In the genomic region with DNA sequence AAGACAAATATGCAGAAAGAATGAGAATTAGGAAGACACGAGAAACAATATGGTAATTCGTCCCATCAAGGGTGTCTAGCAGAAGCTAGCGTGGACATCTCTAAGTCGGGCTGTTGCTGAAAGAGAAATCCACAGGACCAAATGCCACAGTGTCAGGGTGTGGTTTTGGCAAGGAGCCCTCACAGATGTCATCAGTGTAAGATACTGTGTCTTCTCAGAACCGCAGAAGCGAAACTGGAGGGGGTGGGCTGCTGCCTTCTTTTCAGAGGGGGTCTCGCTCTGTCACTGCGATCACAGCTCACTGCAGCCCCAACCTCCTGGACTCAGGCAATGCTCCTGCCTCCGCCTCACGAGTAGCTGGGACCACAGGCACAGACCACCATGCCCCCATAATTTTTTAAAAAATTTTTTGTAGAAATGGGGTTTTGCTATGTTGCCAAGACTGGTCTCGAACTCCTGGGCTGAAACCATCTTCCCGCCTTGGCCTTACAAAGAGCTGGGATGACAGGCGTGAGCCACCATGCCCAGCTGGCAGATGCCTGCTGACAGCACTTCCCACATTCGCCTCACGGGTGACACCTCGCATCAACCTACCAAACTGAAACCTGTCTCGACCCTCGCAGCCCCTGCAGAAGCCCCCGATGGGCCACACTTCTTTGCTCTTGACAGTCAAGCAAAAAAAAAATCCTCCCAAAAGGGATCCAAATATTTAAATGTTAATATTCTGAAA, we compare ENCODE assay signal across 7 cellular contexts. TPM values are rescaled to one million over a fixed set of nuclear protein-coding genes. Genes with fewer than 3 reads are reported as not detected.
DNase-seq lines count a peak whose midpoint lies in the region; ATAC-seq, FAIRE-seq and TF ChIP-seq lines count a peak whose summit lies in the region.

No MANE protein-coding gene starts in this region.

- no peaks in the 10 kb centered on the region for H3K9me3 Mint-ChIP-seq in HFFc6

- H3K27me3 Mint-ChIP-seq in HFFc6 (ENCODE audit: insufficient read depth) = peaks cover 3% of the 10 kb centered on the region; the same call in 1 of the 2 replicates

- POLR2A ChIA-PET in K562 (lab: Yijun Ruan, JAX) = interaction anchor here (0.7 to 1.6 kb wide), 2 partner anchors 187 to 246 kb away, joined by 3 read pairs; no protein-coding TSS in a partner anchor

- H3K36me3 ChIP-seq in K562 (ENCODE audit: control insufficient read depth, insufficient read depth, low read length) (peaks cover 82% of the 10 kb centered on the region; the same call in 2 of the 3 replicates), keratinocyte (ENCODE audit: control insufficient read depth in 2 of 2, extremely low read depth in 1 of 2, insufficient read depth in 2 of 2, low read length in 2 of 2) (peaks cover 15 to 17% of the 10 kb centered on the region in 2 experiments)

- no peak overlapping the region for H3K27ac ChIP-seq in K562 (ENCODE audit: extremely low read depth, low read depth, low read length)
- no peak overlapping the region for H3K27ac ChIP-seq in keratinocyte (ENCODE audit: control insufficient read depth, insufficient read depth, low read length)
- peak overlapping the region; percentile 63 for H3K27ac ChIP-seq in substantia nigra (ENCODE audit: low read depth, low read length, poor library complexity, severe bottlenecking)

- H3K4me1 ChIP-seq in K562 (replicated peaks in 1 of 2; ENCODE audit: control insufficient read depth in 2 of 2, insufficient read depth in 2 of 2, low read length in 2 of 2) = peaks cover 7 to 18% of the 10 kb centered on the region in 2 experiments; a peak in 4 of 5 replicates
- H3K4me1 ChIP-seq in keratinocyte (ENCODE audit: control insufficient read depth, extremely low read depth, insufficient read depth, low read length) = peaks cover 10% of the 10 kb centered on the region

- H3K4me3 ChIP-seq in K562 (no peak overlapping the region), keratinocyte (ENCODE audit: control insufficient read depth in 2 of 3, extremely low read depth in 1 of 3, insufficient read depth in 2 of 3, low read depth in 1 of 3, low read length in 3 of 3) (peak overlapping the region in 1 of 3 experiments; percentile 41)

- DNase-seq in HFFc6 = no peak
- peak in 1 of 4 experiments; percentile 24 for DNase-seq in K562 (ENCODE audit: extremely low read depth in 1 of 4, low spot score in 3 of 4)
- no peak for DNase-seq in keratinocyte (ENCODE audit: low read depth, low spot score)
- peak in 1 of 49 donors; percentile 24 for DNase-seq in substantia nigra (lab: John Stamatoyannopoulos, UW)
- no peak for DNase-seq in NAMALWA (ENCODE audit: low spot score)
- no peak for DNase-seq in AML-193 (lab: John Stamatoyannopoulos, UW)
- DNase-seq in T1000 (lab: John Stamatoyannopoulos, UW) = no peak

- no peak overlapping the region for H2AFZ ChIP-seq in K562 (ENCODE audit: low read depth, low read length)
- peak overlapping the region; percentile 72 for H2AFZ ChIP-seq in keratinocyte (ENCODE audit: control insufficient read depth, low read length)

- H3K9ac ChIP-seq in K562 (ENCODE audit: insufficient read depth in 1 of 2, low read depth in 2 of 2, low read length in 2 of 2) (peak overlapping the region in 1 of 2 experiments; percentile 60; a peak in 2 of 4 replicates), keratinocyte (ENCODE audit: control insufficient read depth, extremely low read depth, insufficient read depth, low read length) (no peak overlapping the region)

- in situ Hi-C loops in K562 (cut with MboI) = no loop called here

- H3K79me2 ChIP-seq in K562 (ENCODE audit: control insufficient read depth, insufficient read depth, low read length) = peaks cover 55% of the 10 kb centered on the region
- peaks cover 5% of the 10 kb centered on the region for H3K79me2 ChIP-seq in keratinocyte (ENCODE audit: control insufficient read depth, insufficient read depth, low read length)

- H3K36me3 Mint-ChIP-seq in HFFc6 (ENCODE audit: low read depth) = peaks cover 16% of the 10 kb centered on the region; the same call in 1 of the 2 replicates

- TF ChIP-seq POLR2A in K562 (conservative IDR thresholded peaks at IDR 0.05) = no peak

- TF ChIP-seq CTCF in HFFc6 (IDR thresholded peaks at IDR 0.05) (no peak), K562 (IDR thresholded peaks at IDR 0.05 in 2 of 3, conservative IDR thresholded peaks at IDR 0.05 in 1 of 3; ENCODE audit: insufficient read depth in 2 of 3, low read depth in 1 of 3, low read length in 3 of 3) (no peak), keratinocyte (optimal IDR thresholded peaks at IDR 0.05 in 1 of 3, IDR thresholded peaks at IDR 0.05 in 1 of 3, conservative IDR thresholded peaks at IDR 0.05 in 1 of 3; ENCODE audit: extremely low read depth in 1 of 3, insufficient read depth in 2 of 3, low read length in 3 of 3) (no peak)

- peak overlapping the region; percentile 80 for H3K27ac Mint-ChIP-seq in HFFc6

- no peak for TF ChIP-seq EP300 in K562 (IDR thresholded peaks at IDR 0.05; ENCODE audit: low read length)

- H3K4me3 Mint-ChIP-seq in HFFc6 = peak overlapping the region; percentile 80

- H3K4me2 ChIP-seq in K562 (ENCODE audit: insufficient read depth, low read length) (no peak overlapping the region; the same call in 1 of the 2 replicates), keratinocyte (ENCODE audit: control insufficient read depth, extremely low read depth, insufficient read depth, low read depth, low read length) (peak overlapping the region; percentile 52)

- H3K27me3 ChIP-seq in K562 (ENCODE audit: control insufficient read depth in 2 of 2, insufficient read depth in 2 of 2, low read length in 2 of 2) = no peaks in the 10 kb centered on the region
- no peaks in the 10 kb centered on the region for H3K27me3 ChIP-seq in keratinocyte (ENCODE audit: control insufficient read depth, extremely low read depth, insufficient read depth, low read length)

- H4K20me1 ChIP-seq in K562 (replicated peaks; ENCODE audit: control insufficient read depth, insufficient read depth, low read length) = peaks cover 15% of the 10 kb centered on the region
- no peaks in the 10 kb centered on the region for H4K20me1 ChIP-seq in keratinocyte (ENCODE audit: control insufficient read depth, extremely low read depth, insufficient read depth, low read length)

- 83% methylated on average over 18 of the region's 19 CpGs for WGBS in K562 (ENCODE audit: insufficient coverage, low coverage, missing lambda C conversion rate)

- H3K4me1 Mint-ChIP-seq in HFFc6 (ENCODE audit: low read depth) = peaks cover 39% of the 10 kb centered on the region

- no peaks in the 10 kb centered on the region for H3K9me3 ChIP-seq in K562 (replicated peaks; ENCODE audit: control insufficient read depth, insufficient read depth, low read depth, low read length)
- no peaks in the 10 kb centered on the region for H3K9me3 ChIP-seq in keratinocyte (ENCODE audit: control insufficient read depth, low read depth, low read length)

- intact Hi-C loops in K562 (cut with micrococcal nuclease) = loop anchor here (1.0 kb wide), 1 partner anchor 189 kb away; a partner anchor contains a TSS

- peak; percentile 15; the same call in 1 of the 3 replicates for ATAC-seq in K562

- H3K9me1 ChIP-seq in K562 (ENCODE audit: control insufficient read depth, insufficient read depth, low read length) (no peaks in the 10 kb centered on the region), keratinocyte (ENCODE audit: control insufficient read depth, extremely low read depth, insufficient read depth, low read length) (no peaks in the 10 kb centered on the region)

- CTCF ChIA-PET in K562 (lab: Yijun Ruan, JAX; ENCODE audit: low intra/inter-chr PET ratio) = interaction anchor here (1.4 kb wide), 1 partner anchor 189 kb away, joined by 7 read pairs; a partner anchor contains a TSS

- dilution Hi-C loops in keratinocyte (cut with MboI; ENCODE audit: extremely low pct_ligation_motif_present, low sequenced_read_pairs) = no loop called here

- no peak for TF ChIP-seq RAD21 in K562 (CRISPR knock-in tag; conservative IDR thresholded peaks at IDR 0.05 in 1 of 2, IDR thresholded peaks at IDR 0.05 in 1 of 2)

- peak; percentile 35 for FAIRE-seq in K562 (lab: Jason Lieb, UNC)
- no peak for FAIRE-seq in keratinocyte (lab: Jason Lieb, UNC)

- no TSS peak for BruUV-seq in K562 (replicated peaks; lab: Mats Ljungman, UMichigan)

RNA-seq across cellular contexts. Expression of a gene that starts 26.2 kb away (rescaled TPM):
- total RNA-seq in HFFc6 (2021; fragmentation: NEBNext Ultra II Directional; extraction: Animal tissue kit (Norgen Biotek cat#: 25700)) = 100 to 1,000 TPM in 4 of 6 experiments, 10 to 100 TPM in 2; 97.6 to 118 (median 103) TPM
- total RNA-seq in K562 (2011; cell fraction: chromatin; rRNA removed; ENCODE audit: low replicate concordance) = 286 and 689 TPM in 2 replicates
- 343 and 356 TPM in 2 replicates for total RNA-seq in K562 (2011; cell fraction: nucleolus; rRNA removed)
- total RNA-seq in K562 (2011; cell fraction: nucleoplasm; rRNA removed) = 330 and 334 TPM in 2 replicates
- total RNA-seq in K562 (2014; rRNA removed) (436 and 520 TPM in 2 replicates), K562 (2014; rRNA removed; fragmentation: Illumina TruSeq; extraction: Trizol) (124 and 126 TPM in 2 replicates), K562 (2015; rRNA removed; fragmentation: Illumina TruSeq; extraction: Trizol) (174 and 185 TPM in 2 replicates), K562 (2021) (405 and 408 TPM in 2 replicates)
- polyA plus RNA-seq in K562 (2011; rRNA removed) (317 and 437 TPM in 2 replicates), K562 (2014; fragmentation: Illumina TruSeq; extraction: Trizol) (352 and 398 TPM in 2 replicates), K562 (2014; fragmentation: Nextera tagmentation; extraction: Ambion mirVana) (10 to 100 TPM; 19.1 to 50.8 TPM), K562 (2014; rRNA removed) (292 and 301 TPM in 2 replicates), keratinocyte (92.1 to 136 TPM (median 106 TPM) in 3 replicates)
- 306 and 538 TPM in 2 replicates for polyA plus RNA-seq in K562 (2011; cell fraction: cytosol; rRNA removed)
- polyA plus RNA-seq in K562 (2011; cell fraction: nucleus; rRNA removed) = 577 and 840 TPM in 2 replicates
- 242 and 372 TPM in 2 replicates for polyA plus RNA-seq in K562 (2012)
- polyA minus RNA-seq in K562 (2011; rRNA and poly(A)+ RNA removed) = 328 and 373 TPM in 2 replicates
- 209 and 257 TPM in 2 replicates for polyA minus RNA-seq in K562 (2011; cell fraction: cytosol; rRNA and poly(A)+ RNA removed)
- 127 and 130 TPM in 2 replicates for polyA minus RNA-seq in K562 (2011; cell fraction: nucleus; rRNA and poly(A)+ RNA removed)
- 69.2 TPM for polyA plus RNA-seq in keratinocyte (2011; ENCODE audit: low read depth)
- 70.2 and 76.7 TPM in 2 replicates for polyA plus RNA-seq in keratinocyte (2011; cell fraction: cytosol; rRNA removed)
- polyA plus RNA-seq in keratinocyte (2011; cell fraction: nucleus; rRNA removed) = 139 and 181 TPM in 2 replicates
- 102 and 104 TPM in 2 replicates for polyA plus RNA-seq in keratinocyte (2012; ENCODE audit: low replicate concordance)
- polyA minus RNA-seq in keratinocyte = 150 to 340 TPM (median 154 TPM) in 3 replicates
- 71.4 TPM for polyA minus RNA-seq in keratinocyte (2011; cell fraction: cytosol; rRNA and poly(A)+ RNA removed)
- 63.1 and 76.1 TPM in 2 replicates for polyA minus RNA-seq in keratinocyte (2011; cell fraction: nucleus; rRNA and poly(A)+ RNA removed)

RNA-seq across cellular contexts. Expression of a gene that starts 36.7 kb away (rescaled TPM):
- 1 to 10 TPM; 7.5 to 9.9 (median 8.0) TPM for total RNA-seq in HFFc6 (2021; fragmentation: NEBNext Ultra II Directional; extraction: Animal tissue kit (Norgen Biotek cat#: 25700))
- total RNA-seq in K562 (2011; cell fraction: chromatin; rRNA removed; ENCODE audit: low replicate concordance) = 38.8 and 64.6 TPM in 2 replicates
- 36.6 and 45.7 TPM in 2 replicates for total RNA-seq in K562 (2011; cell fraction: nucleolus; rRNA removed)
- 34.1 and 38.1 TPM in 2 replicates for total RNA-seq in K562 (2011; cell fraction: nucleoplasm; rRNA removed)
- 5.9 and 7.2 TPM in 2 replicates for total RNA-seq in K562 (2014; rRNA removed)
- 3.3 and 3.8 TPM in 2 replicates for total RNA-seq in K562 (2014; rRNA removed; fragmentation: Illumina TruSeq; extraction: Trizol)
- 5.6 and 5.9 TPM in 2 replicates for total RNA-seq in K562 (2015; rRNA removed; fragmentation: Illumina TruSeq; extraction: Trizol)
- 5.5 and 7.0 TPM in 2 replicates for total RNA-seq in K562 (2021)
- polyA plus RNA-seq in K562 (2011; rRNA removed) = 10.1 and 10.3 TPM in 2 replicates
- 12.0 and 18.4 TPM in 2 replicates for polyA plus RNA-seq in K562 (2011; cell fraction: cytosol; rRNA removed)
- polyA plus RNA-seq in K562 (2011; cell fraction: nucleus; rRNA removed) = 18.7 and 38.3 TPM in 2 replicates
- 11.9 and 26.5 TPM in 2 replicates for polyA plus RNA-seq in K562 (2012)
- polyA plus RNA-seq in K562 (2014; fragmentation: Illumina TruSeq; extraction: Trizol) = 6.8 and 7.6 TPM in 2 replicates
- under 1 TPM; 0.53 to 0.84 TPM for polyA plus RNA-seq in K562 (2014; fragmentation: Nextera tagmentation; extraction: Ambion mirVana)
- 7.2 and 9.4 TPM in 2 replicates for polyA plus RNA-seq in K562 (2014; rRNA removed)
- polyA minus RNA-seq in K562 (2011; rRNA and poly(A)+ RNA removed) = 13.1 and 18.6 TPM in 2 replicates
- 7.3 and 9.2 TPM in 2 replicates for polyA minus RNA-seq in K562 (2011; cell fraction: cytosol; rRNA and poly(A)+ RNA removed)
- 12.4 and 12.6 TPM in 2 replicates for polyA minus RNA-seq in K562 (2011; cell fraction: nucleus; rRNA and poly(A)+ RNA removed)
- 3.0 to 10.8 TPM (median 5.2 TPM) in 3 replicates for polyA plus RNA-seq in keratinocyte
- polyA plus RNA-seq in keratinocyte (2011; ENCODE audit: low read depth) = 1.8 TPM
- polyA plus RNA-seq in keratinocyte (2011; cell fraction: cytosol; rRNA removed) = 3.5 and 4.2 TPM in 2 replicates
- 25.2 and 30.4 TPM in 2 replicates for polyA plus RNA-seq in keratinocyte (2011; cell fraction: nucleus; rRNA removed)
- 3.6 and 3.9 TPM in 2 replicates for polyA plus RNA-seq in keratinocyte (2012; ENCODE audit: low replicate concordance)
- 10.5 to 15.3 TPM (median 11.6 TPM) in 3 replicates for polyA minus RNA-seq in keratinocyte
- polyA minus RNA-seq in keratinocyte (2011; cell fraction: cytosol; rRNA and poly(A)+ RNA removed) = 3.3 TPM
- 16.7 and 21.8 TPM in 2 replicates for polyA minus RNA-seq in keratinocyte (2011; cell fraction: nucleus; rRNA and poly(A)+ RNA removed)
